ENCODE assay signal across 19 cellular contexts in the genomic region with DNA sequence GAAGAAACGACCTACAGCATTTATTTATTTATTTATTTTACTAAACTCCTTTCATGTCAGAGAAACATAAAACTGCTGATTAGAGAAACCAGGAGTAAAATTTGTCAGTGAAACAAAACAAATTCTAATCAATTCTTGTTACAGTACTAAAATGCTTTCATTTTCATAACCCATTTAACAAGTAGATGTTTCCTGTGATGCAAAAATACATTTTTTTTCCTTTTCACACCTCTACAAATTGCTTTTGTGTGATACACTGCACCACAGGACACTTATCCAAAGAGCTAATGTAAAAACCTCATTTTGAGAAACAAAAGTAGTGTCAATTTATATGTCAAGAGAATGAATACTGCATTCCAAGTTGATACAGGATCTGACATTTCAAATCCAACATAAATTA.
DNase-seq lines count a peak whose midpoint lies in the region; ATAC-seq, FAIRE-seq and TF ChIP-seq lines count a peak whose summit lies in the region.
"Had no signal": no experiment of that assay in that cellular context is flagged by ENCODE, and none has a peak within 500 bp of the region (broad histone marks: within the 10 kb centered on the region; RNA-seq: fewer than 3 reads in every experiment).

No MANE protein-coding gene starts in this region.

- RAD21 ChIA-PET in GM12878 (lab: Charles Lee; ENCODE audit: unreplicated experiment): interaction anchor here (1.0 kb wide), 1 partner anchor 48 kb away, joined by 7 read pairs; no protein-coding TSS in a partner anchor

- ATAC-seq in GM18870 (IDR thresholded peaks at IDR 0.05; ENCODE audit: unreplicated experiment) (peak; percentile 76), GM21528 (IDR thresholded peaks at IDR 0.05; ENCODE audit: low FRiP score, unreplicated experiment) (peak; percentile 67), HG03139 (IDR thresholded peaks at IDR 0.05; ENCODE audit: unreplicated experiment) (peak; percentile 57), GM12878 (peak; percentile 88)
- ATAC-seq: activated CD8-positive, alpha-beta T cell treated with anti-CD3 and anti-CD28 coated beads for 36 hours had no signal

- H3K36me3 ChIP-seq in GM12878 (ENCODE audit: control insufficient read depth in 2 of 2, insufficient read depth in 2 of 2, low read length in 1 of 2): no peaks in the 10 kb centered on the region
- H3K36me3 ChIP-seq: left ventricle myocardium inferior, suprapubic skin had no signal

- no peaks in the 10 kb centered on the region for H3K79me2 ChIP-seq in GM12878 (ENCODE audit: control insufficient read depth, insufficient read depth, low read length)

- 0% methylated on average over 1 of the region's 1 CpG for WGBS in GM12878 (ENCODE audit: insufficient coverage, insufficient replicate concordance, low lambda C conversion rate, missing lambda C conversion rate)

- POLR2A ChIA-PET in GM12878 (lab: Charles Lee): no interaction called here

- SMC1A ChIA-PET in GM12878 (lab: Charles Lee; ENCODE audit: uncharacterized antibody, unreplicated experiment): interaction anchor here (1.0 to 3.6 kb wide), 8 partner anchors 12 to 155 kb away, joined by 3 to 20 read pairs (median 6); no protein-coding TSS in a partner anchor

- DNase-seq in GM12878 (ENCODE audit: low read depth, low spot score): peak; percentile 12
- DNase-seq in stimulated activated CD4-positive, alpha-beta T cell treated with anti-CD3 and anti-CD28 coated beads, Interleukin-15, amount 100 ng/mL, for 24 hours: no peak
- no peak for DNase-seq in stimulated activated CD4-positive, alpha-beta T cell treated with anti-CD3 and anti-CD28 coated beads, Interleukin-4, amount 100 ng/mL, for 1 hour
- no peak for DNase-seq in activated CD4-positive, alpha-beta T cell treated with anti-CD3 and anti-CD28 coated beads, Interleukin-2, amount 10 ng/mL, durations not matched to agents 24 days and 14 days
- DNase-seq in activated effector memory CD4-positive, alpha-beta T cell treated with anti-CD3 and anti-CD28 coated beads, Interleukin-2, amount 50 U/mL, for 16 hours: no peak
- DNase-seq: activated CD8-positive, alpha-beta T cell treated with anti-CD3 and anti-CD28 coated beads for 36 hours; AML-193; hippocampal formation; Karpas-422; left ventricle myocardium inferior; NCI-H146; NCI-H446 had no signal

- no peak for FAIRE-seq in GM12878 (lab: Jason Lieb, UNC)
- FAIRE-seq: D721Med had no signal

- H3K4me2 ChIP-seq in GM12878 (ENCODE audit: control insufficient read depth, insufficient read depth): no peak overlapping the region

- BruUV-seq in GM12878 (replicated peaks; lab: Mats Ljungman, UMichigan): no TSS peak

- H3K4me1 Mint-ChIP-seq in activated CD4-positive, alpha-beta T cell treated with anti-CD3 and anti-CD28 coated beads, Interleukin-2, amount 10 ng/mL, durations not matched to agents 24 days and 14 days: no peaks in the 10 kb centered on the region

- no peak overlapping the region for H3K4me3 Mint-ChIP-seq in activated CD4-positive, alpha-beta T cell treated with anti-CD3 and anti-CD28 coated beads, Interleukin-2, amount 10 ng/mL, durations not matched to agents 24 days and 14 days
- H3K4me3 Mint-ChIP-seq: activated CD8-positive, alpha-beta T cell treated with anti-CD3 and anti-CD28 coated beads for 36 hours; dendritic cell treated with granulocyte-macrophage colony-stimulating factor and Interleukin-4, amounts not matched to agents 40 ng/mL and 50 ng/mL, for 4 days had no signal

- no peak for TF ChIP-seq POLR2A in GM12878 (IDR thresholded peaks at IDR 0.05; ENCODE audit: low read depth, low read length)

- TF ChIP-seq EP300 in GM12878 (IDR thresholded peaks at IDR 0.05; ENCODE audit: borderline replicate concordance in 1 of 2, control insufficient read depth in 1 of 2, low read depth in 2 of 2, low read length in 2 of 2): peak in 1 of 2 experiments; percentile 33; a peak in 1 of 4 replicates

- no peak for TF ChIP-seq RAD21 in GM12878 (IDR thresholded peaks at IDR 0.05; ENCODE audit: insufficient read depth, low read depth, low read length)

- no peaks in the 10 kb centered on the region for H3K9me3 Mint-ChIP-seq in activated CD4-positive, alpha-beta T cell treated with anti-CD3 and anti-CD28 coated beads, Interleukin-2, amount 10 ng/mL, durations not matched to agents 24 days and 14 days

- no peak overlapping the region for H3K27ac Mint-ChIP-seq in activated CD4-positive, alpha-beta T cell treated with anti-CD3 and anti-CD28 coated beads, Interleukin-2, amount 10 ng/mL, durations not matched to agents 24 days and 14 days
- H3K27ac Mint-ChIP-seq: activated CD8-positive, alpha-beta T cell treated with anti-CD3 and anti-CD28 coated beads for 36 hours; dendritic cell treated with granulocyte-macrophage colony-stimulating factor and Interleukin-4, amounts not matched to agents 40 ng/mL and 50 ng/mL, for 4 days; progenitor cell of endocrine pancreas had no signal

- H3K27ac ChIP-seq in GM12878 (ENCODE audit: control insufficient read depth, insufficient read depth): no peak overlapping the region
- H3K27ac ChIP-seq: left ventricle myocardium inferior, suprapubic skin had no signal

- no peak overlapping the region for H2AFZ ChIP-seq in GM12878 (ENCODE audit: control insufficient read depth, low read depth, low read length)

- H3K4me3 ChIP-seq in GM12878: no peak overlapping the region
- H3K4me3 ChIP-seq: left ventricle myocardium inferior, suprapubic skin had no signal

- no peak for TF ChIP-seq CTCF in GM12878 (IDR thresholded peaks at IDR 0.05 in 2 of 3, conservative IDR thresholded peaks at IDR 0.05 in 1 of 3; ENCODE audit: control insufficient read depth in 2 of 3, extremely low read depth in 1 of 3, insufficient read depth in 1 of 3, low read depth in 3 of 3, low read length in 3 of 3)

- in situ Hi-C loops in GM12878 (cut with MboI): no loop called here

- H3K9me3 ChIP-seq in GM12878 (replicated peaks; ENCODE audit: control insufficient read depth, insufficient read depth, low read length): no peaks in the 10 kb centered on the region
- H3K9me3 ChIP-seq: left ventricle myocardium inferior, suprapubic skin had no signal

- H3K27me3 ChIP-seq in GM12878 (replicated peaks in 1 of 2; ENCODE audit: control insufficient read depth in 2 of 2, insufficient read depth in 2 of 2, low read length in 1 of 2): no peaks in the 10 kb centered on the region
- H3K27me3 ChIP-seq: suprapubic skin had no signal

- CTCF ChIA-PET in GM12878 (lab: Yijun Ruan, JAX): interaction anchor here (0.6 to 0.9 kb wide), 2 partner anchors 155 to 552 kb away, joined by 3 read pairs; no protein-coding TSS in a partner anchor

- H3K27me3 Mint-ChIP-seq in activated CD4-positive, alpha-beta T cell treated with anti-CD3 and anti-CD28 coated beads, Interleukin-2, amount 10 ng/mL, durations not matched to agents 24 days and 14 days: no peaks in the 10 kb centered on the region
- H3K27me3 Mint-ChIP-seq: activated CD8-positive, alpha-beta T cell treated with anti-CD3 and anti-CD28 coated beads for 36 hours; dendritic cell treated with granulocyte-macrophage colony-stimulating factor and Interleukin-4, amounts not matched to agents 40 ng/mL and 50 ng/mL, for 4 days; progenitor cell of endocrine pancreas had no signal

- no peaks in the 10 kb centered on the region for H3K36me3 Mint-ChIP-seq in activated CD4-positive, alpha-beta T cell treated with anti-CD3 and anti-CD28 coated beads, Interleukin-2, amount 10 ng/mL, durations not matched to agents 24 days and 14 days (ENCODE audit: low read depth)

- H3K9ac ChIP-seq in GM12878 (ENCODE audit: control insufficient read depth, insufficient read depth, low read length): no peak overlapping the region

- intact Hi-C loops in GM12878 (cut with micrococcal nuclease; ENCODE audit: unreplicated experiment): loop anchor here (5.0 kb wide), 1 partner anchor 38 kb away; no protein-coding TSS in a partner anchor
- intact Hi-C loops in activated CD4-positive, alpha-beta T cell treated with anti-CD3 and anti-CD28 coated beads, Interleukin-2, amount 10 ng/mL, durations not matched to agents 24 days and 14 days (cut with micrococcal nuclease): no loop called here

- H4K20me1 ChIP-seq in GM12878 (ENCODE audit: control insufficient read depth, insufficient read depth): no peaks in the 10 kb centered on the region

- no peaks in the 10 kb centered on the region for H3K4me1 ChIP-seq in GM12878 (ENCODE audit: control insufficient read depth, insufficient read depth, low read length)
- H3K4me1 ChIP-seq: left ventricle myocardium inferior, suprapubic skin had no signal

TF ChIP-seq in GM12878, 131 proteins besides CTCF, POLR2A, EP300 and RAD21 (continues in another document):
- TF ChIP-seq ZNF207 (IDR thresholded peaks at IDR 0.05; ENCODE audit: borderline replicate concordance) (no peak), MTA2 (IDR thresholded peaks at IDR 0.05; ENCODE audit: low read depth) (peak; percentile 82; the same call in 1 of the 2 replicates), BMI1 (IDR thresholded peaks at IDR 0.05; ENCODE audit: borderline replicate concordance) (peak; percentile 29; the same call in 1 of the 2 replicates), NFYA (IDR thresholded peaks at IDR 0.05; ENCODE audit: borderline replicate concordance, low read depth, low read length) (no peak), JUND (IDR thresholded peaks at IDR 0.05; ENCODE audit: low read depth, low read length) (no peak), STAT3 (IDR thresholded peaks at IDR 0.05; ENCODE audit: low read depth, low read length) (no peak)
- TF ChIP-seq, protein P1, sequence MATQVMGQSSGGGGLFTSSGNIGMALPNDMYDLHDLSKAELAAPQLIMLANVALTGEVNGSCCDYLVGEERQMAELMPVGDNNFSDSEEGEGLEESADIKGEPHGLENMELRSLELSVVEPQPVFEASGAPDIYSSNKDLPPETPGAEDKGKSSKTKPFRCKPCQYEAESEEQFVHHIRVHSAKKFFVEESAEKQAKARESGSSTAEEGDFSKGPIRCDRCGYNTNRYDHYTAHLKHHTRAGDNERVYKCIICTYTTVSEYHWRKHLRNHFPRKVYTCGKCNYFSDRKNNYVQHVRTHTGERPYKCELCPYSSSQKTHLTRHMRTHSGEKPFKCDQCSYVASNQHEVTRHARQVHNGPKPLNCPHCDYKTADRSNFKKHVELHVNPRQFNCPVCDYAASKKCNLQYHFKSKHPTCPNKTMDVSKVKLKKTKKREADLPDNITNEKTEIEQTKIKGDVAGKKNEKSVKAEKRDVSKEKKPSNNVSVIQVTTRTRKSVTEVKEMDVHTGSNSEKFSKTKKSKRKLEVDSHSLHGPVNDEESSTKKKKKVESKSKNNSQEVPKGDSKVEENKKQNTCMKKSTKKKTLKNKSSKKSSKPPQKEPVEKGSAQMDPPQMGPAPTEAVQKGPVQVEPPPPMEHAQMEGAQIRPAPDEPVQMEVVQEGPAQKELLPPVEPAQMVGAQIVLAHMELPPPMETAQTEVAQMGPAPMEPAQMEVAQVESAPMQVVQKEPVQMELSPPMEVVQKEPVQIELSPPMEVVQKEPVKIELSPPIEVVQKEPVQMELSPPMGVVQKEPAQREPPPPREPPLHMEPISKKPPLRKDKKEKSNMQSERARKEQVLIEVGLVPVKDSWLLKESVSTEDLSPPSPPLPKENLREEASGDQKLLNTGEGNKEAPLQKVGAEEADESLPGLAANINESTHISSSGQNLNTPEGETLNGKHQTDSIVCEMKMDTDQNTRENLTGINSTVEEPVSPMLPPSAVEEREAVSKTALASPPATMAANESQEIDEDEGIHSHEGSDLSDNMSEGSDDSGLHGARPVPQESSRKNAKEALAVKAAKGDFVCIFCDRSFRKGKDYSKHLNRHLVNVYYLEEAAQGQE (IDR thresholded peaks at IDR 0.05; ENCODE audit: low read depth, low read length): no peak
